ENCODE assay signal across 1 cellular context in the genomic region with DNA sequence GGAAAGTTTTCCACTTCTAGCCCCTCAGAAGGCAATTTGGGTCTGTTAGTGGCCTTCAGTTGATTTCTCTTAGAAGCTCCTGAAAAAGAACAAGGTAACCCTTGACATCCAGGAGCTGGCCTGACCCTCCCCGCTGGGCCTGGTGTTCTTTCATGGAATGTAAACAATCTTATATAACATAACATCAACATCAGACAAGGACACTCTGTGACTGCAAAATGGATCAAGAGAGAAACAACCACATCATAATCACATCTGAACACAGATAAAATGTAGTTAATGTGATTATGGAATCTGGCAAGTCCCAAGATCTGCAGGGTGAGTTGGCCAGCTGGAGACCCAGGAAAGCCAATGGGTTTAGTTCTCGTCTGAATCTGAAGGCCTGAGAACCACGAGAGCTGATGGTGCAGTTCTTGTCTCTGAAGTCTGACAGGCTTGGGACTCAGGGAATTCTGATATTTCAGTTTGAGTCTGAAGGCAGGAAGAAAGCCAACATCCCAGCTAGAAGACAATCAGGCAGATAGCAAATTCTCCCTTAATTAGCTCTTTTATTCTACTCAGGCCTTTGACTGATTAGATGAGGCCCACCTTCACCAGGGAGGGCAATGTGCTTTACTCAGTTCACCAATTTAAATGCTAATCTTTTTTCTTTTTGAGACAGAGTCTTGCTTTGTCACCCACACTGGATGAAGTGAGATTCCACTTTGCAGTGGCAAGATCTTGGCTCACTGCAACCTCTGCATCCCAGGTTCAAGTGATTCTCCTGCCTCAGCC.
TF ChIP-seq lines count a peak whose summit lies in the region.

No MANE protein-coding gene starts in this region.

TF ChIP-seq in A549, 52 proteins besides CTCF, POLR2A, EP300 and RAD21 (continued from another document):
- TF ChIP-seq, protein P1, sequence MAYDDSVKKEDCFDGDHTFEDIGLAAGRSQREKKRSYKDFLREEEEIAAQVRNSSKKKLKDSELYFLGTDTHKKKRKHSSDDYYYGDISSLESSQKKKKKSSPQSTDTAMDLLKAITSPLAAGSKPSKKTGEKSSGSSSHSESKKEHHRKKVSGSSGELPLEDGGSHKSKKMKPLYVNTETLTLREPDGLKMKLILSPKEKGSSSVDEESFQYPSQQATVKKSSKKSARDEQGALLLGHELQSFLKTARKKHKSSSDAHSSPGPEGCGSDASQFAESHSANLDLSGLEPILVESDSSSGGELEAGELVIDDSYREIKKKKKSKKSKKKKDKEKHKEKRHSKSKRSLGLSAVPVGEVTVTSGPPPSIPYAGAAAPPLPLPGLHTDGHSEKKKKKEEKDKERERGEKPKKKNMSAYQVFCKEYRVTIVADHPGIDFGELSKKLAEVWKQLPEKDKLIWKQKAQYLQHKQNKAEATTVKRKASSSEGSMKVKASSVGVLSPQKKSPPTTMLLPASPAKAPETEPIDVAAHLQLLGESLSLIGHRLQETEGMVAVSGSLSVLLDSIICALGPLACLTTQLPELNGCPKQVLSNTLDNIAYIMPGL (CRISPR knock-in tag; IDR thresholded peaks at IDR 0.05; ENCODE audit: borderline replicate concordance) = no peak
- TF ChIP-seq HOXB13 (CRISPR knock-in tag; IDR thresholded peaks at IDR 0.05; ENCODE audit: low read depth) (no peak), CBX8 (IDR thresholded peaks at IDR 0.05) (no peak), HOXB5 (CRISPR knock-in tag; IDR thresholded peaks at IDR 0.05) (no peak), KDM1A (IDR thresholded peaks at IDR 0.05; ENCODE audit: low read depth) (no peak), MAFK (IDR thresholded peaks at IDR 0.05; ENCODE audit: partially characterized antibody) (no peak), TP53 (CRISPR knock-in tag; IDR thresholded peaks at IDR 0.05) (no peak), CHD2 (IDR thresholded peaks at IDR 0.05; ENCODE audit: low read length, partially characterized antibody) (no peak), SREBF2 (IDR thresholded peaks at IDR 0.05) (no peak)
- TF ChIP-seq, protein P2, sequence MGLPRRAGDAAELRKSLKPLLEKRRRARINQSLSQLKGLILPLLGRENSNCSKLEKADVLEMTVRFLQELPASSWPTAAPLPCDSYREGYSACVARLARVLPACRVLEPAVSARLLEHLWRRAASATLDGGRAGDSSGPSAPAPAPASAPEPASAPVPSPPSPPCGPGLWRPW (IDR thresholded peaks at IDR 0.05) = no peak
- TF ChIP-seq, protein P3, sequence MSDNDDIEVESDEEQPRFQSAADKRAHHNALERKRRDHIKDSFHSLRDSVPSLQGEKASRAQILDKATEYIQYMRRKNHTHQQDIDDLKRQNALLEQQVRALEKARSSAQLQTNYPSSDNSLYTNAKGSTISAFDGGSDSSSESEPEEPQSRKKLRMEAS (IDR thresholded peaks at IDR 0.05) = no peak
